9 cellular contexts compared by ENCODE assay signal in genomic region chr21:44211574-44211973, GRCh38. TPM values are rescaled to one million over a fixed set of nuclear protein-coding genes. Genes with fewer than 3 reads are reported as not detected.
"Had no signal": no experiment of that assay in that cellular context is flagged by ENCODE, and none has a peak within 500 bp of the region (broad histone marks: within the 10 kb centered on the region; RNA-seq: fewer than 3 reads in every experiment).

No MANE protein-coding gene starts in this region.

RNA-seq across cellular contexts. Expression of gene ICOSLG, which starts 29.2 kb away (rescaled TPM):
- total RNA-seq: SJCRH30 had no signal

RNA-seq across cellular contexts. Expression of gene DNMT3L, which starts 50.1 kb away (rescaled TPM):
- total RNA-seq: OCI-LY7, PC-3, PC-9, Peyer's patch, Right ventricle myocardium inferior, Right ventricle myocardium superior, SJCRH30, SJSA1, SK-MEL-5 had no signal
